In genomic region chr14:49769171-49769570, GRCh38 we compare ENCODE assay signal across 8 cellular contexts. TPM values are rescaled to one million over a fixed set of nuclear protein-coding genes. Genes with fewer than 3 reads are reported as not detected.
DNase-seq lines count a peak whose midpoint lies in the region; ATAC-seq, FAIRE-seq and TF ChIP-seq lines count a peak whose summit lies in the region.

No MANE protein-coding gene starts in this region.

- RAD21 ChIA-PET in GM12878 (lab: Charles Lee; ENCODE audit: unreplicated experiment), result interaction anchor here (0.6 to 3.2 kb wide), 10 partner anchors 60 to 968 kb away, joined by 3 to 18 read pairs (median 5); partner anchors contain the start of genes MGAT2, NEMF, POLE2 and RPL36AL

- H3K27ac ChIP-seq in BLaER1 (peak overlapping the region; percentile 95), GM12878 (ENCODE audit: control insufficient read depth, insufficient read depth) (peak overlapping the region; percentile 32; the same call in 1 of the 2 replicates), liver (ENCODE audit: low read depth in 1 of 2, low read length in 2 of 2) (peak overlapping the region; percentile 98 to 99)

- intact Hi-C loops in GM12878 (cut with micrococcal nuclease; ENCODE audit: unreplicated experiment), result loop anchor here (10.0 kb wide), 1 partner anchor 346 kb away; the partner anchor contains the start of gene VCPKMT

- peaks cover 31% of the 10 kb centered on the region for H3K4me1 ChIP-seq in BLaER1
- peaks cover 7% of the 10 kb centered on the region for H3K4me1 ChIP-seq in GM12878 (ENCODE audit: control insufficient read depth, insufficient read depth, low read length)
- H3K4me1 ChIP-seq in liver (ENCODE audit: control insufficient read depth in 4 of 4, insufficient read depth in 4 of 4, low read length in 3 of 4), result peaks cover 4 to 42% (median 20%) of the 10 kb centered on the region in 4 donors

- ATAC-seq in GM12878, result no peak
- no peak for ATAC-seq in GM21515 (IDR thresholded peaks at IDR 0.05; ENCODE audit: unreplicated experiment)

- no peaks in the 10 kb centered on the region for H3K9me3 ChIP-seq in BLaER1
- no peaks in the 10 kb centered on the region for H3K9me3 ChIP-seq in GM12878 (replicated peaks; ENCODE audit: control insufficient read depth, insufficient read depth, low read length)
- no peaks in the 10 kb centered on the region for H3K9me3 ChIP-seq in liver (ENCODE audit: control insufficient read depth in 4 of 4, low read length in 3 of 4)

- no peak for TF ChIP-seq RAD21 in GM12878 (IDR thresholded peaks at IDR 0.05; ENCODE audit: insufficient read depth, low read depth, low read length)
- TF ChIP-seq RAD21 in liver (IDR thresholded peaks at IDR 0.05), result no peak

- H3K36me3 Mint-ChIP-seq in type B pancreatic cell, result peaks cover 3% of the 10 kb centered on the region

- CTCF ChIA-PET in GM12878 (lab: Yijun Ruan, JAX), result interaction anchor here (0.8 to 2.8 kb wide), 10 partner anchors 11 to 611 kb away, joined by 3 to 14 read pairs (median 4); partner anchors contain the start of genes KLHDC1 and NEMF

- H3K27me3 ChIP-seq in BLaER1, result no peaks in the 10 kb centered on the region
- no peaks in the 10 kb centered on the region for H3K27me3 ChIP-seq in GM12878 (replicated peaks in 1 of 2; ENCODE audit: control insufficient read depth in 2 of 2, insufficient read depth in 2 of 2, low read length in 1 of 2)
- no peaks in the 10 kb centered on the region for H3K27me3 ChIP-seq in liver (ENCODE audit: control insufficient read depth in 4 of 4, insufficient read depth in 4 of 4, low read length in 3 of 4)

- peak overlapping the region; percentile 81 for H3K4me3 ChIP-seq in BLaER1
- H3K4me3 ChIP-seq in Jurkat, Clone E6-1 (ENCODE audit: low read length), result peak overlapping the region; percentile 94
- peak overlapping the region; percentile 93 for H3K4me3 ChIP-seq in GM12878
- H3K4me3 ChIP-seq in liver (ENCODE audit: low read depth in 1 of 3, low read length in 3 of 3), result peak overlapping the region; percentile 89 to 95 (median 95)

- TF ChIP-seq CTCF in GM12878 (IDR thresholded peaks at IDR 0.05 in 2 of 3, conservative IDR thresholded peaks at IDR 0.05 in 1 of 3; ENCODE audit: control insufficient read depth in 2 of 3, extremely low read depth in 1 of 3, insufficient read depth in 1 of 3, low read depth in 3 of 3, low read length in 3 of 3), result no peak
- TF ChIP-seq CTCF in liver (IDR thresholded peaks at IDR 0.05; ENCODE audit: low read depth, low read length, missing input control), result no peak
- TF ChIP-seq CTCF in type B pancreatic cell (conservative IDR thresholded peaks at IDR 0.05), result no peak

- peaks cover 27% of the 10 kb centered on the region for H3K4me1 Mint-ChIP-seq in type B pancreatic cell (ENCODE audit: unreplicated experiment)

- SMC1A ChIA-PET in GM12878 (lab: Charles Lee; ENCODE audit: uncharacterized antibody, unreplicated experiment), result interaction anchor here (0.9 to 4.1 kb wide), 11 partner anchors 11 to 338 kb away, joined by 3 to 18 read pairs (median 3); partner anchors contain the start of genes DNAAF2, POLE2 and RPL36AL

- peak overlapping the region; percentile 99 for H3K4me3 Mint-ChIP-seq in type B pancreatic cell

- in situ Hi-C loops in GM12878 (cut with MboI), result loop anchor here (5.0 to 25.0 kb wide), 2 partner anchors 132 to 307 kb away; partner anchors contain the start of gene DNAAF2

- H3K79me2 ChIP-seq in GM12878 (ENCODE audit: control insufficient read depth, insufficient read depth, low read length), result peaks cover 11% of the 10 kb centered on the region

- BruUV-seq in GM12878 (replicated peaks; lab: Mats Ljungman, UMichigan), result TSS peak; percentile 71

- H3K4me2 ChIP-seq in BLaER1, result peak overlapping the region; percentile 89
- H3K4me2 ChIP-seq in GM12878 (ENCODE audit: control insufficient read depth, insufficient read depth), result peak overlapping the region; percentile 82

- 34% methylated on average over 6 of the region's 6 CpGs for WGBS in GM12878 (ENCODE audit: insufficient coverage, insufficient replicate concordance, low lambda C conversion rate, missing lambda C conversion rate)
- WGBS in liver, result 8% methylated on average over 6 of the region's 6 CpGs

- H3K36me3 ChIP-seq in BLaER1 (peaks cover 17% of the 10 kb centered on the region; the same call in 1 of the 2 replicates), GM12878 (ENCODE audit: control insufficient read depth in 2 of 2, insufficient read depth in 2 of 2, low read length in 1 of 2) (0 out of 4 replicates have a peak, but pooled peaks cover 0 to 5% of the 10 kb centered on the region in 2 experiments), liver (ENCODE audit: control insufficient read depth in 4 of 4, insufficient read depth in 3 of 4, low read depth in 1 of 4, low read length in 3 of 4) (peaks cover 0 to 3% (median 1%) of the 10 kb centered on the region in 4 donors)

- H3K9ac ChIP-seq in BLaER1 (peak overlapping the region; percentile 92), GM12878 (ENCODE audit: control insufficient read depth, insufficient read depth, low read length) (peak overlapping the region; percentile 86), liver (ENCODE audit: low read depth in 1 of 2, low read length in 2 of 2) (peak overlapping the region; percentile 98 to 99)

- no peaks in the 10 kb centered on the region for H3K9me3 Mint-ChIP-seq in type B pancreatic cell

- DNase-seq in Jurkat, Clone E6-1 (ENCODE audit: low read depth, low spot score), result no peak
- no peak for DNase-seq in GM12878 (ENCODE audit: low read depth, low spot score)
- DNase-seq in type B pancreatic cell (ENCODE audit: extremely low spot score, unreplicated experiment), result no peak
- no peak for DNase-seq in COLO829 (ENCODE audit: low spot score)
- no peak for DNase-seq in SHP77 treated with DMSO at 0.1 percent for 48 hours (lab: John Stamatoyannopoulos, UW)

- POLR2A ChIA-PET in GM12878 (lab: Charles Lee), result interaction anchor here (0.9 to 2.9 kb wide), 5 partner anchors 77 to 134 kb away, joined by 3 to 31 read pairs (median 7); partner anchors contain the start of genes DNAAF2 and NEMF

- H2AFZ ChIP-seq in GM12878 (ENCODE audit: control insufficient read depth, low read depth, low read length), result peak overlapping the region; percentile 1; the same call in 1 of the 2 replicates

- H3K27me3 Mint-ChIP-seq in type B pancreatic cell, result no peaks in the 10 kb centered on the region

- no peak for TF ChIP-seq EP300 in GM12878 (IDR thresholded peaks at IDR 0.05; ENCODE audit: borderline replicate concordance in 1 of 2, control insufficient read depth in 1 of 2, low read depth in 2 of 2, low read length in 2 of 2)

- H4K20me1 ChIP-seq in BLaER1 (peaks cover 23% of the 10 kb centered on the region), GM12878 (ENCODE audit: control insufficient read depth, insufficient read depth) (no peaks in the 10 kb centered on the region)

- peak overlapping the region; percentile 99 for H3K27ac Mint-ChIP-seq in type B pancreatic cell

- no peak for FAIRE-seq in GM12878 (lab: Jason Lieb, UNC)

- no peak for TF ChIP-seq POLR2A in GM12878 (IDR thresholded peaks at IDR 0.05; ENCODE audit: low read depth, low read length)

TF ChIP-seq in liver, 16 proteins besides CTCF, POLR2A, EP300 and RAD21:
- TF ChIP-seq MAX (IDR thresholded peaks at IDR 0.05) (no peak), JUND (IDR thresholded peaks at IDR 0.05) (peak in 1 of 2 donors; percentile 18)

RNA-seq across cellular contexts. Expression of gene KLHDC2, which starts 1.2 kb away (rescaled TPM):
- 37.8 TPM for polyA plus RNA-seq in Jurkat, Clone E6-1 (2012; ENCODE audit: insufficient read depth, insufficient read length)
- total RNA-seq in GM12878 (2013; cell fraction: nucleolus; rRNA removed), result 49.7 and 50.5 TPM in 2 replicates
- total RNA-seq in GM12878 (2014; rRNA removed) (43.9 and 45.0 TPM in 2 replicates), GM12878 (2014; rRNA removed; fragmentation: Illumina TruSeq; extraction: Trizol) (23.9 and 25.0 TPM in 2 replicates), GM12878 (2021) (20.5 and 21.8 TPM in 2 replicates), liver (10 to 100 TPM; 88.9 to 89.0 TPM), type B pancreatic cell (ENCODE audit: low replicate concordance) (59.2 and 60.0 TPM in 2 replicates)
- 10.7 TPM for polyA plus RNA-seq in GM12878 (2011; ENCODE audit: low read depth)
- polyA plus RNA-seq in GM12878 (2011; rRNA removed) (26.5 and 34.3 TPM in 2 replicates), GM12878 (2014; fragmentation: Illumina TruSeq; extraction: Trizol) (18.0 and 24.5 TPM in 2 replicates), GM12878 (2014; fragmentation: Nextera tagmentation; extraction: Ambion mirVana) (10 to 100 TPM in 1 of 2 experiments, 1 to 10 TPM in 1; 6.0 to 13.3 TPM), GM12878 (2014; rRNA removed) (20.7 and 22.4 TPM in 2 replicates), GM12878 (2016; fragmentation: Nextera tagmentation; extraction: Ambion mirVana) (10 to 100 TPM; 41.2 to 44.0 TPM), liver (10 to 100 TPM; 41.1 to 99.0 TPM)
- 9.8 and 13.5 TPM in 2 replicates for polyA plus RNA-seq in GM12878 (2011; cell fraction: cytosol; rRNA removed)
- 37.5 and 44.1 TPM in 2 replicates for polyA plus RNA-seq in GM12878 (2011; cell fraction: nucleus; rRNA removed)
- 21.8 and 21.9 TPM in 2 replicates for polyA plus RNA-seq in GM12878 (2012)
- 19.6 and 34.6 TPM in 2 replicates for polyA minus RNA-seq in GM12878 (2011; rRNA and poly(A)+ RNA removed)
- polyA minus RNA-seq in GM12878 (2011; cell fraction: cytosol; rRNA and poly(A)+ RNA removed), result 6.7 and 9.5 TPM in 2 replicates
- 19.3 and 27.4 TPM in 2 replicates for polyA minus RNA-seq in GM12878 (2011; cell fraction: nucleus; rRNA and poly(A)+ RNA removed)

Comparison
In these comparisons a context has a peak if more than half of its experiments do, and no peak if none do; other contexts are left out.
1. H3K27ac ChIP-seq: peak in every context shown above with its lines; median percentile 98 in liver; 95 in BLaER1; 32 in GM12878.